8 cellular contexts compared by ENCODE assay signal in the genomic region with DNA sequence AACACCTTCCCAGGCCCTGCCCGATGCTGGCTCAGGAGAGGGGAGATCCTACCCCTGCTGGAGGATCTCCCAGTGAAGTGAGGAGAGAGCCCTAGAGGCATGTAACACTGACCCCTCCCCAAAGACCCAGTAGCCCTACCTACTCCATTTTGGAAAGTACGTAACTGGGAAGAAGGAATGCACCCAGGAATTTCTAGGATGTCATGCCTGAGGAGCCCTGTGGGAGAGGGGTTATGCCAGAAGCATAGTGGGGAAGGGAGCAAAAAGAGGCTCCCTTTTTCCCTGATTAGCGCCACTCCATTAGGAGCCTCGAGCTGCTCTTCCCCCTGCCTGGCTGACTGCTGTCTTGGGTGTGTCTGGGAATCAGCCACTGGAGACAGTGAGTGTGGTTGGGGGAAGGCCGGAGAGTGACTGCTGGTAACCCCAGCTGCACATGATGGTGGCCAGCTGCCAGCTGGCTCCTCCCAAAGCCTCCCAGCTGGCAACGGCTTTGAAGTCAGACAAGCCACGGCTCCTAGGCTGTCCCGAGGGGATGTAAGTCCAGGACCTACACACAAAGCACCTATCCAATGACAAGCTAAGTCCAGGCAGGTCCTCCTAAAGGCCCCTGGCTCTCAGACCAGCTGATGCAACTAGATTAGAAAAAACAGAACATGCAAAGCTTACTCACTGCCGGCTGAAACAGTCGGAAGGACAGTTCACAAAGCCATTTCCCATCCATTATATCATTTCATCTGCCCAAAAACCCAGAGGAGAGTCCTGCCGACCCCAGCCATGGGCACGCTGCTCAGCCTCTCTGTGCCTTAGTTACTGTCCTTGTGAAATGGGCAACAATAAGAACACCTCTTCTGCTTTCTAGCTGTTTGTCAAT.
DNase-seq lines count a peak whose midpoint lies in the region; TF ChIP-seq lines count a peak whose summit lies in the region.

No MANE protein-coding gene starts in this region.

- TF ChIP-seq EP300 in stomach (IDR thresholded peaks at IDR 0.05): peak; percentile 10

- no peak overlapping the region for H3K4me3 Mint-ChIP-seq in activated T-helper 1 cell treated with anti-CD3 and anti-CD28 coated beads, Interleukin-12 subunit alpha, Interleukin-12 subunit beta, Interleukin-2, Interleukin-4 antibody, amounts not matched to agents 30 ng/mL and 10 ng/mL and 1 ng/mL, durations not matched to agents 14 hours and 24 hours and 36 hours

- peaks cover 29 to 49% (median 31%) of the 10 kb centered on the region in 4 donors for H3K4me1 ChIP-seq in stomach

- H3K4me1 Mint-ChIP-seq in activated T-helper 1 cell treated with anti-CD3 and anti-CD28 coated beads, Interleukin-12 subunit alpha, Interleukin-12 subunit beta, Interleukin-2, Interleukin-4 antibody, amounts not matched to agents 30 ng/mL and 10 ng/mL and 1 ng/mL, durations not matched to agents 14 hours and 24 hours and 36 hours (ENCODE audit: low read depth): peaks cover 9% of the 10 kb centered on the region

- H3K27ac Mint-ChIP-seq in activated T-helper 1 cell treated with anti-CD3 and anti-CD28 coated beads, Interleukin-12 subunit alpha, Interleukin-12 subunit beta, Interleukin-2, Interleukin-4 antibody, amounts not matched to agents 30 ng/mL and 10 ng/mL and 1 ng/mL, durations not matched to agents 14 hours and 24 hours and 36 hours: no peak overlapping the region

- peak overlapping the region; percentile 16 for H3K27ac ChIP-seq in cingulate gyrus (ENCODE audit: low read depth, low read length)
- H3K27ac ChIP-seq in stomach: peak overlapping the region; percentile 67 to 89 (median 85)

- 15 to 21% (median 16%) methylated on average over 11 to 12 of the region's 12 CpGs for WGBS in stomach, 5 donors

- intact Hi-C loops in stomach (cut with DNase I; ENCODE audit: low total_unique reads): loop anchor here (10.0 kb wide), 1 partner anchor 70 kb away; no protein-coding TSS in a partner anchor
- intact Hi-C loops in activated T-helper 1 cell treated with anti-CD3 and anti-CD28 coated beads, Interleukin-12 subunit alpha, Interleukin-12 subunit beta, Interleukin-2, Interleukin-4 antibody, amounts not matched to agents 30 ng/mL and 10 ng/mL and 1 ng/mL, durations not matched to agents 14 hours and 24 hours and 36 hours (cut with micrococcal nuclease): no loop called here

- H3K36me3 ChIP-seq in stomach: no peaks in the 10 kb centered on the region

- DNase-seq in DMS153 treated with DMSO at 0.1 percent for 48 hours (lab: John Stamatoyannopoulos, UW; ENCODE audit: unreplicated experiment): peak; percentile 94
- DNase-seq in HT1080 (ENCODE audit: low read depth): peak; percentile 97
- DNase-seq in NOMO-1 treated with DMSO at 0.1 percent for 48 hours (lab: John Stamatoyannopoulos, UW; ENCODE audit: unreplicated experiment): peak; percentile 47
- peak; percentile 92 for DNase-seq in left kidney (ENCODE audit: low read depth, low spot score)
- peak; percentile 91 for DNase-seq in stomach
- DNase-seq in activated effector memory CD4-positive, alpha-beta T cell treated with Interleukin-2 at 50 U/mL for 16 hours: no peak
- DNase-seq in activated T-helper 1 cell treated with anti-CD3 and anti-CD28 coated beads, Interleukin-12 subunit alpha, Interleukin-12 subunit beta, Interleukin-2, Interleukin-4 antibody, amounts not matched to agents 30 ng/mL and 10 ng/mL and 1 ng/mL, durations not matched to agents 14 hours and 24 hours and 36 hours (ENCODE audit: low spot score): no peak

- H3K9me3 Mint-ChIP-seq in activated T-helper 1 cell treated with anti-CD3 and anti-CD28 coated beads, Interleukin-12 subunit alpha, Interleukin-12 subunit beta, Interleukin-2, Interleukin-4 antibody, amounts not matched to agents 30 ng/mL and 10 ng/mL and 1 ng/mL, durations not matched to agents 14 hours and 24 hours and 36 hours: peaks cover 8% of the 10 kb centered on the region

- H3K4me3 ChIP-seq in stomach: peak overlapping the region in 1 of 4 donors; percentile 7

- no peaks in the 10 kb centered on the region for H3K27me3 ChIP-seq in stomach

- no peaks in the 10 kb centered on the region for H3K9me3 ChIP-seq in stomach

- no peaks in the 10 kb centered on the region for H3K27me3 Mint-ChIP-seq in activated T-helper 1 cell treated with anti-CD3 and anti-CD28 coated beads, Interleukin-12 subunit alpha, Interleukin-12 subunit beta, Interleukin-2, Interleukin-4 antibody, amounts not matched to agents 30 ng/mL and 10 ng/mL and 1 ng/mL, durations not matched to agents 14 hours and 24 hours and 36 hours (ENCODE audit: insufficient read depth)

- no peak for TF ChIP-seq POLR2A in stomach (IDR thresholded peaks at IDR 0.05)

- TF ChIP-seq CTCF in stomach (IDR thresholded peaks at IDR 0.05): no peak

- no peaks in the 10 kb centered on the region for H3K36me3 Mint-ChIP-seq in activated T-helper 1 cell treated with anti-CD3 and anti-CD28 coated beads, Interleukin-12 subunit alpha, Interleukin-12 subunit beta, Interleukin-2, Interleukin-4 antibody, amounts not matched to agents 30 ng/mL and 10 ng/mL and 1 ng/mL, durations not matched to agents 14 hours and 24 hours and 36 hours (ENCODE audit: low read depth)

Comparison
In these comparisons a context has a peak if more than half of its experiments do, and no peak if none do; other contexts are left out.
1. DNase-seq: peak in DMS153 treated with DMSO at 0.1 percent for 48 hours (single experiment), HT1080 (single experiment), NOMO-1 treated with DMSO at 0.1 percent for 48 hours (single experiment), left kidney (single experiment) and stomach (single experiment); none in activated effector memory CD4-positive, alpha-beta T cell treated with Interleukin-2 at 50 U/mL for 16 hours (single experiment) and activated T-helper 1 cell treated with anti-CD3 and anti-CD28 coated beads, Interleukin-12 subunit alpha, Interleukin-12 subunit beta, Interleukin-2, Interleukin-4 antibody, amounts not matched to agents 30 ng/mL and 10 ng/mL and 1 ng/mL, durations not matched to agents 14 hours and 24 hours and 36 hours (single experiment).